ENCODE assay signal across 1 cellular context in the genomic region with DNA sequence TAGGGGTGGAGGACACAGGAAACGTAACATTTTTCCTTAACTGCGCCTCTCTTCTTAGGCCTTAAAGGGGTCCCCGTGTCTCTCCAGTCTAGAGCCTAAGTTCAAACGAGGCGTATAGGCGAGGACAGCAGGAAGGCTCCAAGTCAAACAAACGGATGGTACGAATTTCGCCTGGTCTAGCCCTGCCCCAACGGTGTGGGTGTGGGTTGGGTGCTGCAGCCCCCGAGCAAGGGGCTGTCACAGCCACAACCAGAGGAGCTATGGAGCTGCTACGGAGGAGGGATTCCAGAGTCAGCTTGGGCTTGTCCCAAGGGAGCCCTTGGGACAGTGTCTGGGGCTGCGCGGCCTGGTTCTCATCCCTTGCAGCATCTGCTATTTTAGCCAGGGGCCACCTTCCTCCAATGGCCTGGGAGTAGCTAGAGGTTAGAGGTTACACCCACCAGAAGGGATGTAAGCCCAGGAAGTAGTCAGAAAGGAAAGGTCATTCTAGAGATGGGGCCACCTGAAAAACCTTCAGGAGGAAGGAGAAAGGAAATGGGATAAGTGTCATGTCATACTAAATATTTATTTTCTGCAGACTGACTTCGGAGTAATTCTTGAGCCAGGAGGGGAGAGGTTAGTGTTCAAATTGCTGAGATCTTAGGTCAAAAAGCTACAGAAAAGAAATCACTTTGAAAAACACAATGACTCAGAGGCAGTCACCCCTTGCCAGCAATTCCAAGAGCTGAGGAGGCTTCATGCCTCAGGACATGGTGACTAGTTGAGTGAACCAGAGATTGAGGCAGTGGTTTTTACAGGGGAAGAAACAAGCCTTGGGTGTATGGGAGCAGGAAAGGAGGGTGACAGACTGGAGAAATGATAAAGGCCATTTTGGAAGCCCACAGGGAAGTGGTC.
TF ChIP-seq lines count a peak whose summit lies in the region.

No MANE protein-coding gene starts in this region.

TF ChIP-seq in HCT116, 20 proteins besides CTCF, POLR2A, EP300 and RAD21:
- no peak for TF ChIP-seq CEBPB (IDR thresholded peaks at IDR 0.05; ENCODE audit: low read depth)
- no peak for TF ChIP-seq ZNF274 (IDR thresholded peaks at IDR 0.05; ENCODE audit: low read depth, low read length)
- TF ChIP-seq ZFX (IDR thresholded peaks at IDR 0.05): no peak; the same call in 1 of the 2 replicates
- TF ChIP-seq EGR1 (IDR thresholded peaks at IDR 0.05; ENCODE audit: low read depth): no peak
- TF ChIP-seq CBX3 (IDR thresholded peaks at IDR 0.05; ENCODE audit: low read depth): no peak
- no peak for TF ChIP-seq TCF7L2 (IDR thresholded peaks at IDR 0.05; ENCODE audit: borderline replicate concordance, extremely low read depth, insufficient read depth, insufficient read length)
- TF ChIP-seq, protein P1, sequence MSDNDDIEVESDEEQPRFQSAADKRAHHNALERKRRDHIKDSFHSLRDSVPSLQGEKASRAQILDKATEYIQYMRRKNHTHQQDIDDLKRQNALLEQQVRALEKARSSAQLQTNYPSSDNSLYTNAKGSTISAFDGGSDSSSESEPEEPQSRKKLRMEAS (IDR thresholded peaks at IDR 0.05): no peak
- TF ChIP-seq, protein P2, sequence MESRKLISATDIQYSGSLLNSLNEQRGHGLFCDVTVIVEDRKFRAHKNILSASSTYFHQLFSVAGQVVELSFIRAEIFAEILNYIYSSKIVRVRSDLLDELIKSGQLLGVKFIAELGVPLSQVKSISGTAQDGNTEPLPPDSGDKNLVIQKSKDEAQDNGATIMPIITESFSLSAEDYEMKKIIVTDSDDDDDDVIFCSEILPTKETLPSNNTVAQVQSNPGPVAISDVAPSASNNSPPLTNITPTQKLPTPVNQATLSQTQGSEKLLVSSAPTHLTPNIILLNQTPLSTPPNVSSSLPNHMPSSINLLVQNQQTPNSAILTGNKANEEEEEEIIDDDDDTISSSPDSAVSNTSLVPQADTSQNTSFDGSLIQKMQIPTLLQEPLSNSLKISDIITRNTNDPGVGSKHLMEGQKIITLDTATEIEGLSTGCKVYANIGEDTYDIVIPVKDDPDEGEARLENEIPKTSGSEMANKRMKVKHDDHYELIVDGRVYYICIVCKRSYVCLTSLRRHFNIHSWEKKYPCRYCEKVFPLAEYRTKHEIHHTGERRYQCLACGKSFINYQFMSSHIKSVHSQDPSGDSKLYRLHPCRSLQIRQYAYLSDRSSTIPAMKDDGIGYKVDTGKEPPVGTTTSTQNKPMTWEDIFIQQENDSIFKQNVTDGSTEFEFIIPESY (IDR thresholded peaks at IDR 0.05; ENCODE audit: extremely low read depth, insufficient replicate concordance, low read length): no peak
- TF ChIP-seq ELF1 (IDR thresholded peaks at IDR 0.05; ENCODE audit: borderline replicate concordance, low read depth): no peak
- TF ChIP-seq POLR2AphosphoS5 (IDR thresholded peaks at IDR 0.05; ENCODE audit: low read depth, low read length): no peak
- TF ChIP-seq SIN3A (IDR thresholded peaks at IDR 0.05; ENCODE audit: low read depth): no peak
- TF ChIP-seq, protein P3, sequence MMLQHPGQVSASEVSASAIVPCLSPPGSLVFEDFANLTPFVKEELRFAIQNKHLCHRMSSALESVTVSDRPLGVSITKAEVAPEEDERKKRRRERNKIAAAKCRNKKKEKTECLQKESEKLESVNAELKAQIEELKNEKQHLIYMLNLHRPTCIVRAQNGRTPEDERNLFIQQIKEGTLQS (IDR thresholded peaks at IDR 0.05): no peak
- no peak for TF ChIP-seq YY1 (IDR thresholded peaks at IDR 0.05; ENCODE audit: extremely low read depth, insufficient replicate concordance, low read depth, low read length)
- TF ChIP-seq FOSL1 (IDR thresholded peaks at IDR 0.05; ENCODE audit: low read depth): no peak
- TF ChIP-seq EZH2 (IDR thresholded peaks at IDR 0.05): no peak
- TF ChIP-seq SP1 (IDR thresholded peaks at IDR 0.05; ENCODE audit: low read depth): no peak
